In the genomic region with DNA sequence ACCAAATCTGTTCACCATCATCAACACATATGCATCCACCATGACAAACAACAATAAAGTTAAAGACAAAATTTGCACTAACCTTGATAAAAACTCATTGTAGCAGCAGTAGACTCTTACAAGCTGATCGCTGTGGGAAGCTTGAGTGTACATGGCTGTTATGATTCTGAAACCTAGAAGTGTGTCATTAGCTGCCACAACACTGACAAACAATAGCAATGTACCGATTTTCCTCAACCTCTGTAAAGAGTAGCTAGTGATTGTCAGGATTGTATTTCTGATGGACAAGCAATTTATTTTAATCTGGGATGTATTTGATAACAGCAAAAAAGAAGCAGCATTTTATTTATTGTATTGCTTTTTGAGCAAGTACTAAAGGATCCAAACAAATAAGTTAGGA, we compare ENCODE assay signal across 8 cellular contexts.
"Had no signal": no experiment of that assay in that cellular context is flagged by ENCODE, and none has a peak within 500 bp of the region (broad histone marks: within the 10 kb centered on the region; RNA-seq: fewer than 3 reads in every experiment).

No MANE protein-coding gene starts in this region.

- H3K27ac ChIP-seq: GM23248 had no signal

- H3K9ac ChIP-seq: GM23248 had no signal

- H2AFZ ChIP-seq: GM23248, GM23338 had no signal

- H3K36me3 ChIP-seq: HAP-1 had no signal

- DNase-seq: GM23248, GOT3, H7, H9, HCEC 1CT, HFFc6 had no signal

- H3K4me2 ChIP-seq: GM23338 had no signal

- H3K9me3 ChIP-seq: HAP-1 had no signal

- H3K4me3 ChIP-seq: GM23248, GM23338, HAP-1 had no signal
